In the genomic region with DNA sequence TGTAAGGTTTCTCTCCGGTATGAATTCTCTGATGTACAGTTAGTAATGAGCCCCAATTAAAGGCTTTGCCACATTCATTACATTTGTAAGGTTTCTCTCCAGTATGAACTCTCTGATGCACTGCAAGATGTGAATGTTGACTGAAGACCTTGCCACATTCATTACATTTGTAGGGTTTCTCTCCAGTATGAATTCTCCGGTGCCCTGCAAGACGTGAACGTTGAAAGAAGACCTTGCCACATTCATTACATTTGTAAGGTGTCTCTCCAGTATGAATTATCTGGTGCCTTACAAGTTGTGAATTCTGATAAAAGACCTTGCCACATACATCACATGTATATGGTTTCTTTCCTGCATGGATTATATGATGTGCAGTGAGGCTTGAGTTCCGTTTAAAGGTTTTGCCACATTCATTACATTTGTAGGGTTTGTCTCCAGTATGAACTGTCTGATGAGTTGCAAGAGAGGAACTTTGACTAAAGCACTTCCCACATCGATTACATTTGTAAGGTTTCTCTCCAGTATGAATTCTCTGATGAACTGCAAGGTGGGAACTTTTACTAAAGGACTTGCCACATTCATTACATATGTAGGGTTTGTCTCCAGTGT, we compare ENCODE assay signal across 21 cellular contexts.
"Had no signal": no experiment of that assay in that cellular context is flagged by ENCODE, and none has a peak within 500 bp of the region (broad histone marks: within the 10 kb centered on the region; RNA-seq: fewer than 3 reads in every experiment).

No MANE protein-coding gene starts in this region.

- H3K27ac ChIP-seq: cardiac muscle cell, dorsolateral prefrontal cortex, pancreas, spleen, transverse colon, vagina, WERI-Rb-1 had no signal

- H3K4me1 ChIP-seq: pancreas, spleen, transverse colon, vagina had no signal

- H3K27ac Mint-ChIP-seq: activated naive CD8-positive, alpha-beta T cell; activated T-helper 1 cell treated with anti-CD3 and anti-CD28 coated beads, Interleukin-12 subunit alpha, Interleukin-12 subunit beta, Interleukin-2, Interleukin-4 antibody, amounts not matched to agents 30 ng/mL and 10 ng/mL and 1 ng/mL, durations not matched to agents 14 hours and 24 hours and 36 hours; natural killer cell had no signal

- H3K4me3 ChIP-seq: cardiac muscle cell, dorsolateral prefrontal cortex, pancreas, transverse colon, vagina had no signal

- FAIRE-seq: endometrium, frontal cortex, keratinocyte, pancreas had no signal

- H3K4me3 Mint-ChIP-seq: activated naive CD8-positive, alpha-beta T cell; activated T-helper 1 cell treated with anti-CD3 and anti-CD28 coated beads, Interleukin-12 subunit alpha, Interleukin-12 subunit beta, Interleukin-2, Interleukin-4 antibody, amounts not matched to agents 30 ng/mL and 10 ng/mL and 1 ng/mL, durations not matched to agents 14 hours and 24 hours and 36 hours; natural killer cell had no signal

- H3K27me3 Mint-ChIP-seq: activated naive CD8-positive, alpha-beta T cell had no signal

- ATAC-seq: left lobe of liver, natural killer cell, pancreas, sciatic nerve had no signal

- DNase-seq: activated CD4-positive, alpha-beta T cell treated with anti-CD3 and anti-CD28 coated beads for 1 hour; amniotic stem cell; dorsolateral prefrontal cortex; midbrain; natural killer cell; pancreas; spleen; stimulated activated CD8-positive, alpha-beta memory T cell treated with anti-CD3 and anti-CD28 coated beads, Interleukin-4, amount 100 ng/mL, for 48 hours; stimulated activated naive CD4-positive, alpha-beta T cell; substantia nigra; transverse colon; WERI-Rb-1 had no signal

- H3K27me3 ChIP-seq: cardiac muscle cell, dorsolateral prefrontal cortex, pancreas, spleen, transverse colon, vagina had no signal
